Comparison of ENCODE assay signal across 18 cellular contexts in genomic region chr18:44801796-44802195, GRCh38.
DNase-seq lines count a peak whose midpoint lies in the region; FAIRE-seq and TF ChIP-seq lines count a peak whose summit lies in the region.
"Had no signal": no experiment of that assay in that cellular context is flagged by ENCODE, and none has a peak within 500 bp of the region (broad histone marks: within the 10 kb centered on the region; RNA-seq: fewer than 3 reads in every experiment).

No MANE protein-coding gene starts in this region.

- peak overlapping the region; percentile 87; the same call in 1 of the 2 replicates for H3K27ac ChIP-seq in HEK293 (ENCODE audit: extremely low read depth, low read depth, low read length)
- peak overlapping the region; percentile 21 for H3K27ac ChIP-seq in layer of hippocampus (ENCODE audit: low read depth, low read length)
- peak overlapping the region; percentile 84 to 86 for H3K27ac ChIP-seq in testis
- H3K27ac ChIP-seq in small intestine (ENCODE audit: low read depth in 1 of 2, low read length in 1 of 2): no peak overlapping the region
- H3K27ac ChIP-seq: RWPE1 had no signal

- H3K27me3 ChIP-seq in layer of hippocampus (ENCODE audit: control insufficient read depth, insufficient read depth, low read length) (no peaks in the 10 kb centered on the region), testis (no peaks in the 10 kb centered on the region), small intestine (ENCODE audit: control insufficient read depth in 2 of 2, insufficient read depth in 2 of 2, low read length in 2 of 2) (no peaks in the 10 kb centered on the region)
- H3K27me3 ChIP-seq: breast epithelium, heart left ventricle had no signal

- peak; percentile 41 for DNase-seq in NCI-H524 treated with DMSO at 0.1 percent for 48 hours (lab: John Stamatoyannopoulos, UW)
- no peak for DNase-seq in testis
- no peak for DNase-seq in small intestine
- no peak for DNase-seq in HFFc6
- DNase-seq in NCI-H2107 (lab: John Stamatoyannopoulos, UW): no peak
- DNase-seq: activated CD4-positive, alpha-beta T cell treated with anti-CD3 and anti-CD28 coated beads, Interleukin-2, amount 50 U/mL, for 4 hours; activated T-cell treated with anti-CD3 and anti-CD28 coated beads, Interleukin-2, amount 50 U/mL, for 4 hours; heart left ventricle; NCI-H1048 had no signal

- CTCF ChIA-PET in HEK293 (lab: Yijun Ruan, JAX): interaction anchor here (0.6 kb wide), 1 partner anchor 89 kb away, joined by 4 read pairs; no protein-coding TSS in a partner anchor

- no peaks in the 10 kb centered on the region; the same call in 1 of the 2 replicates for H3K27me3 Mint-ChIP-seq in HFFc6 (ENCODE audit: insufficient read depth)
- H3K27me3 Mint-ChIP-seq: activated naive CD8-positive, alpha-beta T cell had no signal

- no peak for FAIRE-seq in small intestine (lab: Jason Lieb, UNC)
- FAIRE-seq: D721Med, H1, K562 had no signal

- H3K4me3 ChIP-seq in HEK293 (ENCODE audit: low read depth, low read length) (no peak overlapping the region), testis (no peak overlapping the region), small intestine (ENCODE audit: low read depth in 1 of 2, low read length in 2 of 2) (no peak overlapping the region)
- H3K4me3 ChIP-seq: breast epithelium, heart left ventricle, K562 had no signal

- no peaks in the 10 kb centered on the region; the same call in 1 of the 2 replicates for H3K9me3 Mint-ChIP-seq in HFFc6

- intact Hi-C loops in testis (cut with DNase I; ENCODE audit: low total_unique reads): no loop called here

- TF ChIP-seq POLR2A in testis (IDR thresholded peaks at IDR 0.05): no peak

- whole genome bisulfite sequencing in testis, 2 donors: 90 to 98% methylated on average over 2 of the region's 2 CpGs
- WGBS in small intestine, 3 donors: 75 to 82% (median 81%) methylated on average over 2 of the region's 2 CpGs

- POLR2A ChIA-PET in HEK293 (lab: Yijun Ruan, JAX): no interaction called here

- no peak overlapping the region for H3K27ac Mint-ChIP-seq in HFFc6
- H3K27ac Mint-ChIP-seq: activated naive CD8-positive, alpha-beta T cell had no signal

- H3K4me1 ChIP-seq in HEK293 (ENCODE audit: control insufficient read depth, insufficient read depth, low read length) (peaks cover 17% of the 10 kb centered on the region), testis (peaks cover 23% of the 10 kb centered on the region), small intestine (ENCODE audit: control insufficient read depth in 2 of 2, insufficient read depth in 1 of 2, low read depth in 1 of 2, low read length in 1 of 2) (peaks cover 0 to 4% of the 10 kb centered on the region in 2 donors)
- H3K4me1 ChIP-seq: breast epithelium had no signal

- H3K36me3 Mint-ChIP-seq in HFFc6 (ENCODE audit: low read depth): no peaks in the 10 kb centered on the region; the same call in 1 of the 2 replicates

- H3K9me3 ChIP-seq in HEK293 (ENCODE audit: control insufficient read depth, insufficient read depth, low read depth, low read length) (no peaks in the 10 kb centered on the region), testis (no peaks in the 10 kb centered on the region), small intestine (ENCODE audit: control insufficient read depth, low read depth) (no peaks in the 10 kb centered on the region)
- H3K9me3 ChIP-seq: breast epithelium had no signal

- H3K4me3 Mint-ChIP-seq in HFFc6: no peak overlapping the region
- H3K4me3 Mint-ChIP-seq: activated naive CD8-positive, alpha-beta T cell; activated T-cell treated with anti-CD3 and anti-CD28 coated beads, Interleukin-2, amount 50 U/mL, for 4 hours; neural crest cell had no signal

- H3K36me3 ChIP-seq in HEK293 (ENCODE audit: control insufficient read depth in 2 of 2, insufficient read depth in 1 of 2, low read length in 2 of 2) (peaks cover 0 to 4% of the 10 kb centered on the region in 2 experiments; a peak in 1 of 3 replicates), testis (ENCODE audit: low read depth, missing control alignments) (no peaks in the 10 kb centered on the region), small intestine (ENCODE audit: control insufficient read depth in 2 of 2, insufficient read depth in 2 of 2, low read length in 2 of 2) (no peaks in the 10 kb centered on the region)
- H3K36me3 ChIP-seq: breast epithelium, heart left ventricle had no signal

- TF ChIP-seq CTCF in HEK293 (tag by site-specific recombination; IDR thresholded peaks at IDR 0.05): no peak
- TF ChIP-seq CTCF in testis (IDR thresholded peaks at IDR 0.05): no peak
- no peak for TF ChIP-seq CTCF in HFFc6 (IDR thresholded peaks at IDR 0.05)

- no peaks in the 10 kb centered on the region; the same call in 1 of the 2 replicates for H3K4me1 Mint-ChIP-seq in HFFc6 (ENCODE audit: low read depth)

TF ChIP-seq in HEK293, 187 proteins besides CTCF, POLR2A, EP300 and RAD21:
- TF ChIP-seq ZNF660 (tag by site-specific recombination; IDR thresholded peaks at IDR 0.05) (no peak), BCL11A (tag by site-specific recombination; IDR thresholded peaks at IDR 0.05; ENCODE audit: low read depth) (no peak), TRIM28 (IDR thresholded peaks at IDR 0.05; ENCODE audit: borderline replicate concordance, low read length) (no peak), ZNF549 (tag by site-specific recombination; IDR thresholded peaks at IDR 0.05) (no peak), ZNF629 (tag by site-specific recombination; IDR thresholded peaks at IDR 0.05) (no peak), ZNF366 (tag by site-specific recombination; conservative IDR thresholded peaks at IDR 0.05) (no peak), ZNF2 (tag by site-specific recombination; IDR thresholded peaks at IDR 0.05) (no peak), ZNF48 (tag by site-specific recombination; IDR thresholded peaks at IDR 0.05) (no peak), EGR2 (tag by site-specific recombination; IDR thresholded peaks at IDR 0.05; ENCODE audit: low read depth) (no peak), ZBTB49 (tag by site-specific recombination; IDR thresholded peaks at IDR 0.05; ENCODE audit: low read depth) (no peak), ZNF645 (tag by site-specific recombination; IDR thresholded peaks at IDR 0.05) (no peak), ZBTB1 (tag by site-specific recombination; IDR thresholded peaks at IDR 0.05) (no peak), ZSCAN4 (tag by site-specific recombination; IDR thresholded peaks at IDR 0.05) (no peak)
- TF ChIP-seq, protein P1, sequence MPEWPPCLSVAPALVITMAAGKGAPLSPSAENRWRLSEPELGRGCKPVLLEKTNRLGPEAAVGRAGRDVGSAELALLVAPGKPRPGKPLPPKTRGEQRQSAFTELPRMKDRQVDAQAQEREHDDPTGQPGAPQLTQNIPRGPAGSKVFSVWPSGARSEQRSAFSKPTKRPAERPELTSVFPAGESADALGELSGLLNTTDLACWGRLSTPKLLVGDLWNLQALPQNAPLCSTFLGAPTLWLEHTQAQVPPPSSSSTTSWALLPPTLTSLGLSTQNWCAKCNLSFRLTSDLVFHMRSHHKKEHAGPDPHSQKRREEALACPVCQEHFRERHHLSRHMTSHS (tag by site-specific recombination; IDR thresholded peaks at IDR 0.05): no peak
- TF ChIP-seq, protein P2, sequence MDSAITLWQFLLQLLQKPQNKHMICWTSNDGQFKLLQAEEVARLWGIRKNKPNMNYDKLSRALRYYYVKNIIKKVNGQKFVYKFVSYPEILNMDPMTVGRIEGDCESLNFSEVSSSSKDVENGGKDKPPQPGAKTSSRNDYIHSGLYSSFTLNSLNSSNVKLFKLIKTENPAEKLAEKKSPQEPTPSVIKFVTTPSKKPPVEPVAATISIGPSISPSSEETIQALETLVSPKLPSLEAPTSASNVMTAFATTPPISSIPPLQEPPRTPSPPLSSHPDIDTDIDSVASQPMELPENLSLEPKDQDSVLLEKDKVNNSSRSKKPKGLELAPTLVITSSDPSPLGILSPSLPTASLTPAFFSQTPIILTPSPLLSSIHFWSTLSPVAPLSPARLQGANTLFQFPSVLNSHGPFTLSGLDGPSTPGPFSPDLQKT (IDR thresholded peaks at IDR 0.05; ENCODE audit: borderline replicate concordance, low read depth, low read length): no peak

Comparison
In these comparisons a context has a peak if more than half of its experiments do, and no peak if none do; other contexts are left out.
1. H3K27ac ChIP-seq: peak in HEK293 (single experiment), layer of hippocampus (single experiment) and testis (2 of 2); none in small intestine (0 of 2).